30 cellular contexts compared by ENCODE assay signal in the genomic region with DNA sequence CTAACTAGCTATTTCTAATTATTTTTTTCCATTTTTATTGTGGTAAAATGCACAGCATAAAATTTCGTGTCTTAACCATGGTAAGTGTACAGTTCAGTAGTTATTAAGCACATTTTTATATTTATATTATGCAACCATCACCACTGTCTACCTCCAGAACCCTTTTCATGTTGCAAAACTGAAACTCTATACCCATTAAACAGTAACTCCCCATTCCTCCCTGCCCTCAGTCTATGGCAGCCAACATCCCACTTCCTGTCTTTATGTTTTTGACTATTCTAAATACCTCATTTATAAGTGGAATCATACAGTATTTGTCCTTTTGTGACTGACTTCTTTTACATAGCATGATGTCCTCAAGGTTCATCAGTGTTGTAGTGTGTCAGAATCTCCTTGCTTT. TPM values are rescaled to one million over a fixed set of nuclear protein-coding genes. Genes with fewer than 3 reads are reported as not detected.
"Had no signal": no experiment of that assay in that cellular context is flagged by ENCODE, and none has a peak within 500 bp of the region (broad histone marks: within the 10 kb centered on the region; RNA-seq: fewer than 3 reads in every experiment).

No MANE protein-coding gene starts in this region.

- H3K9me3 ChIP-seq: esophagus squamous epithelium, gastroesophageal sphincter, pancreas, prostate gland, sigmoid colon, suprapubic skin, tibial artery had no signal

- H3K4me3 ChIP-seq: esophagus squamous epithelium, gastroesophageal sphincter, hepatocyte, pancreas, prostate gland, sigmoid colon, suprapubic skin, tibial artery had no signal

- H3K9me3 Mint-ChIP-seq: central memory CD8-positive, alpha-beta T cell had no signal

- ATAC-seq: activated naive CD4-positive, alpha-beta T cell treated with anti-CD3 and anti-CD28 coated beads, Interleukin-2, amount 50 U/mL, for 72 hours; activated T-cell treated with anti-CD3 and anti-CD28 coated beads, Interleukin-2, amount 50 U/mL, for 72 hours; gastroesophageal sphincter; left colon; naive thymus-derived CD8-positive, alpha-beta T cell; pancreas had no signal

- H3K4me1 ChIP-seq: esophagus squamous epithelium, pancreas, prostate gland, suprapubic skin, tibial artery had no signal

- FAIRE-seq: bronchial epithelial cell, kidney, pancreas had no signal

- DNase-seq: activated CD4-positive, alpha-beta T cell treated with anti-CD3 and anti-CD28 coated beads for 4 hours; activated CD4-positive, alpha-beta T cell treated with anti-CD3 and anti-CD28 coated beads, Interleukin-2, amount 50 U/mL, for 4 hours; activated naive CD4-positive, alpha-beta T cell; activated T-cell treated with anti-CD3 and anti-CD28 coated beads for 4 hours; activated T-cell treated with anti-CD3 and anti-CD28 coated beads, Interleukin-2, amount 50 U/mL, for 72 hours; anterior cingulate cortex; dermis blood vessel endothelial cell; effector CD4-positive, alpha-beta T cell; esophagus squamous epithelium; kidney; left colon; mammary epithelial cell; naive thymus-derived CD8-positive, alpha-beta T cell; nucleus accumbens; pancreas; sigmoid colon; stimulated activated CD4-positive, alpha-beta T cell treated with anti-CD3 and anti-CD28 coated beads, Interleukin-15, amount 100 ng/mL, for 24 hours; stimulated activated CD4-positive, alpha-beta T cell treated with anti-CD3 and anti-CD28 coated beads, Interleukin-2, amount 100 ng/mL, for 24 hours; stimulated activated naive CD4-positive, alpha-beta T cell; tibial artery had no signal

- H2AFZ ChIP-seq: hepatocyte had no signal

- H3K27me3 ChIP-seq: esophagus squamous epithelium, gastroesophageal sphincter, hepatocyte, pancreas, sigmoid colon, suprapubic skin, tibial artery had no signal

- H3K4me2 ChIP-seq: hepatocyte had no signal

- H3K27me3 Mint-ChIP-seq: central memory CD8-positive, alpha-beta T cell; naive thymus-derived CD8-positive, alpha-beta T cell had no signal

- H3K27ac Mint-ChIP-seq: activated naive CD4-positive, alpha-beta T cell treated with anti-CD3 and anti-CD28 coated beads, Interleukin-2, amount 50 U/mL, for 72 hours; activated T-cell treated with anti-CD3 and anti-CD28 coated beads, Interleukin-2, amount 50 U/mL, for 72 hours; naive thymus-derived CD8-positive, alpha-beta T cell; T-helper 2 cell treated with Interferon-gamma antibody and Interleukin-4, amounts not matched to agents 5 μg/mL and 100 μg/mL, for 36 hours had no signal

- H3K4me3 Mint-ChIP-seq: activated T-cell treated with anti-CD3 and anti-CD28 coated beads, Interleukin-2, amount 50 U/mL, for 72 hours; central memory CD8-positive, alpha-beta T cell; naive thymus-derived CD8-positive, alpha-beta T cell; neural crest cell; T-helper 2 cell treated with Interferon-gamma antibody and Interleukin-4, amounts not matched to agents 5 μg/mL and 100 μg/mL, for 36 hours had no signal

- H3K79me2 ChIP-seq: hepatocyte had no signal

- H3K27ac ChIP-seq: epithelial cell of prostate, esophagus squamous epithelium, gastroesophageal sphincter, hepatocyte, pancreas, prostate gland, sigmoid colon, suprapubic skin, tibial artery had no signal

RNA-seq across cellular contexts. Expression of a gene that starts 53.6 kb away (rescaled TPM):
- total RNA-seq: activated T-cell treated with anti-CD3 and anti-CD28 coated beads, Interleukin-2, amount 50 U/mL, for 72 hours; naive thymus-derived CD8-positive, alpha-beta T cell had no signal
